ENCODE assay signal across 13 cellular contexts in genomic region chr7:108235451-108236061, GRCh38.
DNase-seq lines count a peak whose midpoint lies in the region; ATAC-seq and TF ChIP-seq lines count a peak whose summit lies in the region.
"Had no signal": no experiment of that assay in that cellular context is flagged by ENCODE, and none has a peak within 500 bp of the region (broad histone marks: within the 10 kb centered on the region; RNA-seq: fewer than 3 reads in every experiment).

No MANE protein-coding gene starts in this region.

- H3K18ac ChIP-seq in mesenchymal stem cell (ENCODE audit: low read depth in 1 of 2, low read length in 2 of 2): peak overlapping the region in 1 of 2 experiments; percentile 34

- intact Hi-C loops in stomach (cut with DNase I; ENCODE audit: low total_unique reads): no loop called here

- H3K23ac ChIP-seq in mesenchymal stem cell (ENCODE audit: low read length in 2 of 2): no peak overlapping the region

- H2BK15ac ChIP-seq in mesenchymal stem cell (ENCODE audit: low read depth, poor library complexity, severe bottlenecking): no peak overlapping the region

- H3K9me3 ChIP-seq in BLaER1: no peaks in the 10 kb centered on the region
- H3K9me3 ChIP-seq in mesenchymal stem cell (ENCODE audit: control insufficient read depth, low read length): no peaks in the 10 kb centered on the region
- H3K9me3 ChIP-seq in stomach: no peaks in the 10 kb centered on the region
- H3K9me3 ChIP-seq: psoas muscle, testis had no signal

- H4K20me1 ChIP-seq in BLaER1: no peaks in the 10 kb centered on the region

- H3K4me2 ChIP-seq in BLaER1: 0 out of 2 replicates have a peak overlapping the region, but pooled peaks have one; percentile 15
- no peak overlapping the region for H3K4me2 ChIP-seq in mesenchymal stem cell (ENCODE audit: low read length, poor library complexity, severe bottlenecking)

- H3K27ac ChIP-seq in BLaER1 (no peak overlapping the region), mesenchymal stem cell (ENCODE audit: low read length, poor library complexity, severe bottlenecking) (no peak overlapping the region), stomach (no peak overlapping the region)
- H3K27ac ChIP-seq: psoas muscle, testis had no signal

- TF ChIP-seq CTCF in cardiac fibroblast (IDR thresholded peaks at IDR 0.05; ENCODE audit: low read depth, low read length) (no peak), stomach (IDR thresholded peaks at IDR 0.05) (no peak)

- no peak for TF ChIP-seq POLR2A in stomach (IDR thresholded peaks at IDR 0.05)

- peak overlapping the region; percentile 15 for H4K8ac ChIP-seq in mesenchymal stem cell (ENCODE audit: low read length)

- no peak overlapping the region for H2BK120ac ChIP-seq in mesenchymal stem cell (ENCODE audit: low read depth, low read length)

- H2AK5ac ChIP-seq in mesenchymal stem cell (ENCODE audit: low read length, severe bottlenecking): peak overlapping the region; percentile 89

- H3K4me3 ChIP-seq in BLaER1 (no peak overlapping the region), cardiac fibroblast (replicated peaks in 1 of 2; ENCODE audit: low read depth in 2 of 2, low read length in 2 of 2) (no peak overlapping the region), mesenchymal stem cell (ENCODE audit: insufficient read depth in 1 of 2, low read depth in 1 of 2, low read length in 2 of 2) (no peak overlapping the region), stomach (no peak overlapping the region)
- H3K4me3 ChIP-seq: lung, psoas muscle, testis had no signal

- H2BK12ac ChIP-seq in mesenchymal stem cell (ENCODE audit: low read length in 2 of 2): no peak overlapping the region

- no peaks in the 10 kb centered on the region for H3K79me1 ChIP-seq in mesenchymal stem cell (replicated peaks; ENCODE audit: low read length, poor library complexity, severe bottlenecking)

- no peak overlapping the region for H2AFZ ChIP-seq in mesenchymal stem cell (ENCODE audit: low read depth, low read length)

- H3K4me1 ChIP-seq in BLaER1 (peaks cover 15% of the 10 kb centered on the region), mesenchymal stem cell (ENCODE audit: control insufficient read depth, insufficient read depth, low read depth, low read length) (peaks cover 4% of the 10 kb centered on the region), stomach (no peaks in the 10 kb centered on the region)
- H3K4me1 ChIP-seq: psoas muscle, testis had no signal

- H3K4ac ChIP-seq in mesenchymal stem cell (ENCODE audit: low read depth in 1 of 2, low read length in 2 of 2): no peak overlapping the region

- H3K27me3 ChIP-seq in BLaER1 (no peaks in the 10 kb centered on the region), mesenchymal stem cell (ENCODE audit: control insufficient read depth in 1 of 2, insufficient read depth in 1 of 2, low read length in 2 of 2) (no peaks in the 10 kb centered on the region), stomach (no peaks in the 10 kb centered on the region)
- H3K27me3 ChIP-seq: testis had no signal

- H3K36me3 ChIP-seq in BLaER1 (no peaks in the 10 kb centered on the region), mesenchymal stem cell (ENCODE audit: control insufficient read depth in 1 of 2, insufficient read depth in 2 of 2, low read depth in 1 of 2, low read length in 2 of 2) (no peaks in the 10 kb centered on the region), stomach (no peaks in the 10 kb centered on the region)

- peak; percentile 14 for DNase-seq in MV-4-11 (lab: John Stamatoyannopoulos, UW)
- DNase-seq in cardiac fibroblast (ENCODE audit: low read depth in 2 of 2): peak; percentile 58 to 62
- DNase-seq in mesenchymal stem cell: peak; percentile 24
- DNase-seq in LoVo (ENCODE audit: low spot score): no peak
- DNase-seq in stomach: no peak
- DNase-seq: NCI-H1694 treated with DMSO at 0.1 percent for 48 hours; NK-92 treated with Interleukin-12 subunit alpha and Interleukin-12 subunit beta, amount 100 ng/mL, for 24 hours; psoas muscle; testis had no signal

- 17% methylated on average over 2 of the region's 4 CpGs for WGBS in mesenchymal stem cell
- WGBS in stomach, 5 donors: 55 to 68% (median 67%) methylated on average over 4 of the region's 4 CpGs

- H3K9ac ChIP-seq in BLaER1: no peak overlapping the region
- no peak overlapping the region for H3K9ac ChIP-seq in mesenchymal stem cell (ENCODE audit: low read length)

- TF ChIP-seq EP300 in stomach (IDR thresholded peaks at IDR 0.05): no peak

- ATAC-seq in GM18870 (IDR thresholded peaks at IDR 0.05; ENCODE audit: unreplicated experiment) (no peak), HG03139 (IDR thresholded peaks at IDR 0.05; ENCODE audit: unreplicated experiment) (no peak)
- ATAC-seq: psoas muscle had no signal

- no peak overlapping the region for H2BK5ac ChIP-seq in mesenchymal stem cell (ENCODE audit: low read depth, low read length, poor library complexity, severe bottlenecking)

- peak overlapping the region in 1 of 2 experiments; percentile 68 for H3K14ac ChIP-seq in mesenchymal stem cell (ENCODE audit: low read length in 2 of 2)

- H4K91ac ChIP-seq in mesenchymal stem cell (ENCODE audit: low read length): no peak overlapping the region

Comparison
In these comparisons a context has a peak if more than half of its experiments do, and no peak if none do; other contexts are left out.
1. DNase-seq: peak in MV-4-11 (single experiment), cardiac fibroblast (2 of 2) and mesenchymal stem cell (single experiment); none in LoVo (single experiment) and stomach (single experiment).